ENCODE assay signal across 17 cellular contexts in genomic region chr6:157186785-157187181, GRCh38.
DNase-seq lines count a peak whose midpoint lies in the region; ATAC-seq and TF ChIP-seq lines count a peak whose summit lies in the region.
"Had no signal": no experiment of that assay in that cellular context is flagged by ENCODE, and none has a peak within 500 bp of the region (broad histone marks: within the 10 kb centered on the region; RNA-seq: fewer than 3 reads in every experiment).

No MANE protein-coding gene starts in this region.

- WGBS in gastroesophageal sphincter (ENCODE audit: low coverage in 1 of 2), 2 donors: 45% methylated on average over 3 of the region's 3 CpGs; no CpG with 5 or more reads in 1 of the 2 donors

- TF ChIP-seq POLR2A in breast epithelium (IDR thresholded peaks at IDR 0.05) (no peak), gastroesophageal sphincter (IDR thresholded peaks at IDR 0.05) (no peak)

- no peaks in the 10 kb centered on the region for H3K27me3 ChIP-seq in breast epithelium
- H3K27me3 ChIP-seq in gastroesophageal sphincter: no peaks in the 10 kb centered on the region
- H3K27me3 ChIP-seq in stomach smooth muscle (ENCODE audit: control insufficient read depth in 1 of 2, insufficient read depth in 2 of 2, low read length in 2 of 2): no peaks in the 10 kb centered on the region

- peak overlapping the region; percentile 62 to 76 for H3K27ac ChIP-seq in breast epithelium
- H3K27ac ChIP-seq in gastroesophageal sphincter: peak overlapping the region; percentile 64 to 79 (median 78)
- peak overlapping the region; percentile 53 for H3K27ac ChIP-seq in stomach smooth muscle (ENCODE audit: low read length)
- H3K27ac ChIP-seq: RWPE1 had no signal

- no peak for ATAC-seq in gastroesophageal sphincter
- ATAC-seq in sciatic nerve: no peak

- intact Hi-C loops in breast epithelium (cut with DNase I; ENCODE audit: low total_unique reads): no loop called here
- intact Hi-C loops in MCF 10A (cut with micrococcal nuclease): loop anchor here (10.0 kb wide), 1 partner anchor 232 kb away; no protein-coding TSS in a partner anchor
- intact Hi-C loops in sciatic nerve (cut with DNase I): no loop called here

- POLR2A ChIA-PET in MCF 10A (lab: Yijun Ruan, JAX): interaction anchor here (0.6 to 0.8 kb wide), 2 partner anchors 140 to 165 kb away, joined by 3 to 5 read pairs; no protein-coding TSS in a partner anchor

- H3K9me3 ChIP-seq in breast epithelium (no peaks in the 10 kb centered on the region), gastroesophageal sphincter (no peaks in the 10 kb centered on the region), stomach smooth muscle (ENCODE audit: control insufficient read depth in 2 of 2, low read length in 2 of 2) (no peaks in the 10 kb centered on the region)
- H3K9me3 ChIP-seq: HAP-1 had no signal

- TF ChIP-seq CTCF in breast epithelium (IDR thresholded peaks at IDR 0.05) (no peak), MCF 10A (IDR thresholded peaks at IDR 0.05; ENCODE audit: unreplicated experiment) (no peak), gastroesophageal sphincter (IDR thresholded peaks at IDR 0.05) (no peak)

- H3K9ac ChIP-seq in stomach smooth muscle (ENCODE audit: low read length in 2 of 2): no peak overlapping the region

- H3K4me3 ChIP-seq in breast epithelium: no peak overlapping the region
- no peak overlapping the region for H3K4me3 ChIP-seq in Jurkat, Clone E6-1 (ENCODE audit: low read length)
- no peak overlapping the region for H3K4me3 ChIP-seq in gastroesophageal sphincter
- H3K4me3 ChIP-seq in stomach smooth muscle (ENCODE audit: low read length in 2 of 2): peak overlapping the region in 1 of 2 donors; percentile 22
- H3K4me3 ChIP-seq: HAP-1 had no signal

- H3K4me1 ChIP-seq in breast epithelium (peaks cover 0 to 3% of the 10 kb centered on the region in 2 donors), gastroesophageal sphincter (peaks cover 2 to 35% (median 3%) of the 10 kb centered on the region in 3 donors), stomach smooth muscle (ENCODE audit: control insufficient read depth, insufficient read depth, low read length) (peaks cover 17% of the 10 kb centered on the region)
- H3K4me1 ChIP-seq: HAP-1 had no signal

- CTCF ChIA-PET in MCF 10A (lab: Yijun Ruan, JAX): interaction anchor here (0.5 to 2.4 kb wide), 6 partner anchors 11 to 510 kb away, joined by 3 to 4 read pairs (median 3); no protein-coding TSS in a partner anchor

- H3K4me3 Mint-ChIP-seq in MCF 10A (ENCODE audit: unreplicated experiment): no peak overlapping the region
- H3K4me3 Mint-ChIP-seq: T-cell had no signal

- DNase-seq in breast epithelium (ENCODE audit: low spot score in 2 of 2) (no peak), MCF 10A (ENCODE audit: unreplicated experiment) (no peak), NCI-H345 treated with DMSO at 0.1 percent for 48 hours (lab: John Stamatoyannopoulos, UW; ENCODE audit: unreplicated experiment) (no peak), sciatic nerve (ENCODE audit: low spot score) (no peak), NCI-H2107 (lab: John Stamatoyannopoulos, UW) (no peak)
- peak; percentile 7 for DNase-seq in Jurkat, Clone E6-1 (ENCODE audit: low read depth, low spot score)
- DNase-seq: activated CD4-positive, CD25-positive, alpha-beta regulatory T cell; activated T-cell treated with anti-CD3 and anti-CD28 coated beads for 4 hours; foreskin melanocyte; mammary epithelial cell; NCI-H1048; stimulated activated CD4-positive, alpha-beta T cell treated with anti-CD3 and anti-CD28 coated beads, Interleukin-4, amount 100 ng/mL, for 4 hours had no signal

- peaks cover 64% of the 10 kb centered on the region for H3K36me3 Mint-ChIP-seq in MCF 10A (ENCODE audit: insufficient read depth, unreplicated experiment)

- peaks cover 5% of the 10 kb centered on the region for H3K4me1 Mint-ChIP-seq in MCF 10A (ENCODE audit: insufficient read depth, unreplicated experiment)

- H3K36me3 ChIP-seq in breast epithelium (no peaks in the 10 kb centered on the region), gastroesophageal sphincter (peaks cover 0 to 70% of the 10 kb centered on the region in 2 donors), stomach smooth muscle (ENCODE audit: control insufficient read depth in 2 of 2, insufficient read depth in 2 of 2, low read length in 2 of 2) (peaks cover 18 to 41% of the 10 kb centered on the region in 2 donors)

- H3K27ac Mint-ChIP-seq in MCF 10A (ENCODE audit: low read depth, unreplicated experiment): no peak overlapping the region
- H3K27ac Mint-ChIP-seq: T-cell had no signal

- BruUV-seq in MCF 10A (replicated peaks; lab: Mats Ljungman, UMichigan): no TSS peak

- H3K27me3 Mint-ChIP-seq in MCF 10A (ENCODE audit: insufficient read depth, unreplicated experiment): no peaks in the 10 kb centered on the region
- H3K27me3 Mint-ChIP-seq: T-cell had no signal

- no peaks in the 10 kb centered on the region for H3K9me3 Mint-ChIP-seq in MCF 10A (ENCODE audit: unreplicated experiment)
- H3K9me3 Mint-ChIP-seq: T-cell had no signal

- TF ChIP-seq EP300 in gastroesophageal sphincter (IDR thresholded peaks at IDR 0.05): no peak
